ENCODE assay signal across 8 cellular contexts in the genomic region with DNA sequence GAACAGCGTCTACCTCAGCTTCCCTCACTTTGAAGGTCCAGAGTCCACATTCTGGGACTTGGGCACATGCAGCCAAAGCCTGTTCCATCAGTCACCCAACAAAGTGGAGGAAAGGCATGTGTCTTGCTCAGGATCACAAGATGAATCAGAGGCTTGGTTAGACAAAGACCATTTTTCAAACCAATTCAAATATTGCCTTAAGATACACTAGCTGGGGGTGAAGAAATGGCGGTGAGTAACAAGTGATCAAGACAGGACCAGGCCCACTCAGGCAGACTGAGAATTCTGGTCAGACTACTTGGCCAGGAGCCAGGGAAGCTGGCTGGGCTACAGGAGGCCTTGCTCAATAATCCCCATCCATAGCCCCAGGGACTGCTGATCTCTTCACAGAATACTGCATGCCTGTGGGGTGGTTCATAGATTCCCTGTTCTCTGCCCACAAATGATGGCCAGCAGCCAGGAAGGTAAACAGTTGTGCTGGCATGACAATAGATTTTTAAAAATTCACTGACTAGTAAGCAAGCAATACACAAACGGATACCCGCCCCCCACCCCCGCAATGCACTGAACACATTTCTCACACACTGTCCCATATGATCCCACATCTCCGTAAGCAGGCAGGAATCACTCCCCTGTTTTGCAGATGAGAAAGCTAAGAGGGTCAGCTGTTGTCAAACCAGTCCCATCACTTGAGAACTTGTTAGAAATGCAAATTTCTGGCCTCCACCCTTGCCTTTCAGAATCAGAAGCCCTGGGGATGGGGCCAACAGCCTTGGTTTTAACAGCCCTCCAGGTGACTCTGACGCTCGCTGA. TPM values are rescaled to one million over a fixed set of nuclear protein-coding genes. Genes with fewer than 3 reads are reported as not detected.
DNase-seq lines count a peak whose midpoint lies in the region; ATAC-seq and TF ChIP-seq lines count a peak whose summit lies in the region.

No MANE protein-coding gene starts in this region.

- no peaks in the 10 kb centered on the region for H3F3A ChIP-seq in neural progenitor cell (ENCODE audit: low read depth)

- H3K4me3 Mint-ChIP-seq in neural progenitor cell = no peak overlapping the region

- H3K36me3 Mint-ChIP-seq in neural progenitor cell = peaks cover 30% of the 10 kb centered on the region

- no peaks in the 10 kb centered on the region for H3K27me3 ChIP-seq in neural progenitor cell

- H3K9me3 ChIP-seq in neural progenitor cell (ENCODE audit: low read depth) = no peaks in the 10 kb centered on the region

- peaks cover 11% of the 10 kb centered on the region for H3K4me1 Mint-ChIP-seq in neural progenitor cell

- H3K9ac ChIP-seq in neural progenitor cell = no peak overlapping the region

- no peak overlapping the region for H3K27ac Mint-ChIP-seq in neural progenitor cell

- peak; percentile 96 for DNase-seq in DMS79 treated with DMSO at 0.1 percent for 48 hours (lab: John Stamatoyannopoulos, UW)
- peak; percentile 85 for DNase-seq in NCI-H2107 treated with DMSO at 0.1 percent for 48 hours (lab: John Stamatoyannopoulos, UW; ENCODE audit: unreplicated experiment)
- DNase-seq in T47D (ENCODE audit: low read depth in 1 of 2, low spot score in 1 of 2) = peak; percentile 44 to 93
- peak; percentile 100 for DNase-seq in kidney tubule cell (ENCODE audit: low spot score)
- DNase-seq in neural progenitor cell (ENCODE audit: low spot score) = no peak
- DNase-seq in NOMO-1 treated with dmso at 0.1 percent for 144 hours (lab: John Stamatoyannopoulos, UW; ENCODE audit: unreplicated experiment) = no peak

- peaks cover 11% of the 10 kb centered on the region for H3K4me1 ChIP-seq in neural progenitor cell

- in situ Hi-C loops in T47D (cut with HindIII; ENCODE audit: low pct_unique_long_range_greater_than_20kb, low sequenced_read_pairs) = no loop called here

- H3K36me3 ChIP-seq in neural progenitor cell = no peaks in the 10 kb centered on the region

- TF ChIP-seq CTCF in neural progenitor cell (IDR thresholded peaks at IDR 0.05) = no peak

- H3K4me3 ChIP-seq in neural progenitor cell = no peak overlapping the region

- ATAC-seq in GM18858 (IDR thresholded peaks at IDR 0.05; ENCODE audit: unreplicated experiment) (no peak), GM21390 (IDR thresholded peaks at IDR 0.05; ENCODE audit: unreplicated experiment) (no peak)

- H3K27ac ChIP-seq in neural progenitor cell = no peak overlapping the region

- no peak overlapping the region for H3K4me2 ChIP-seq in neural progenitor cell

- no peak overlapping the region for H2AFZ ChIP-seq in neural progenitor cell (replicated peaks)

- H4K20me1 ChIP-seq in neural progenitor cell (ENCODE audit: low read depth) = peaks cover 61% of the 10 kb centered on the region

- no peaks in the 10 kb centered on the region for H3K27me3 Mint-ChIP-seq in neural progenitor cell (ENCODE audit: insufficient read depth, low read depth)

- no peaks in the 10 kb centered on the region for H3K9me3 Mint-ChIP-seq in neural progenitor cell

- no peaks in the 10 kb centered on the region for H3K79me2 ChIP-seq in neural progenitor cell (ENCODE audit: low read depth)

RNA-seq across cellular contexts. Expression of a gene that starts 27.2 kb away (rescaled TPM):
- 31.0 and 68.3 TPM in 2 replicates for total RNA-seq in neural progenitor cell (ENCODE audit: low replicate concordance)

Comparison
In these comparisons a context has a peak if more than half of its experiments do, and no peak if none do; other contexts are left out.
1. DNase-seq: peak in DMS79 treated with DMSO at 0.1 percent for 48 hours (single experiment), NCI-H2107 treated with DMSO at 0.1 percent for 48 hours (single experiment), T47D (2 of 2) and kidney tubule cell (single experiment); none in neural progenitor cell (single experiment) and NOMO-1 treated with dmso at 0.1 percent for 144 hours (single experiment).